In genomic region chr14:43755707-43756106, GRCh38 we compare ENCODE assay signal across 2 cellular contexts.
TF ChIP-seq lines count a peak whose summit lies in the region.

No MANE protein-coding gene starts in this region.

TF ChIP-seq in GM23338, 12 proteins besides CTCF, POLR2A, EP300 and RAD21:
- TF ChIP-seq ZNF114 (CRISPR knock-in tag; IDR thresholded peaks at IDR 0.05) = no peak
- no peak for TF ChIP-seq EZH2phosphoT487 (IDR thresholded peaks at IDR 0.05; ENCODE audit: unreplicated experiment)
- TF ChIP-seq NANOG (IDR thresholded peaks at IDR 0.05; ENCODE audit: borderline replicate concordance) = no peak
- TF ChIP-seq, protein P1, sequence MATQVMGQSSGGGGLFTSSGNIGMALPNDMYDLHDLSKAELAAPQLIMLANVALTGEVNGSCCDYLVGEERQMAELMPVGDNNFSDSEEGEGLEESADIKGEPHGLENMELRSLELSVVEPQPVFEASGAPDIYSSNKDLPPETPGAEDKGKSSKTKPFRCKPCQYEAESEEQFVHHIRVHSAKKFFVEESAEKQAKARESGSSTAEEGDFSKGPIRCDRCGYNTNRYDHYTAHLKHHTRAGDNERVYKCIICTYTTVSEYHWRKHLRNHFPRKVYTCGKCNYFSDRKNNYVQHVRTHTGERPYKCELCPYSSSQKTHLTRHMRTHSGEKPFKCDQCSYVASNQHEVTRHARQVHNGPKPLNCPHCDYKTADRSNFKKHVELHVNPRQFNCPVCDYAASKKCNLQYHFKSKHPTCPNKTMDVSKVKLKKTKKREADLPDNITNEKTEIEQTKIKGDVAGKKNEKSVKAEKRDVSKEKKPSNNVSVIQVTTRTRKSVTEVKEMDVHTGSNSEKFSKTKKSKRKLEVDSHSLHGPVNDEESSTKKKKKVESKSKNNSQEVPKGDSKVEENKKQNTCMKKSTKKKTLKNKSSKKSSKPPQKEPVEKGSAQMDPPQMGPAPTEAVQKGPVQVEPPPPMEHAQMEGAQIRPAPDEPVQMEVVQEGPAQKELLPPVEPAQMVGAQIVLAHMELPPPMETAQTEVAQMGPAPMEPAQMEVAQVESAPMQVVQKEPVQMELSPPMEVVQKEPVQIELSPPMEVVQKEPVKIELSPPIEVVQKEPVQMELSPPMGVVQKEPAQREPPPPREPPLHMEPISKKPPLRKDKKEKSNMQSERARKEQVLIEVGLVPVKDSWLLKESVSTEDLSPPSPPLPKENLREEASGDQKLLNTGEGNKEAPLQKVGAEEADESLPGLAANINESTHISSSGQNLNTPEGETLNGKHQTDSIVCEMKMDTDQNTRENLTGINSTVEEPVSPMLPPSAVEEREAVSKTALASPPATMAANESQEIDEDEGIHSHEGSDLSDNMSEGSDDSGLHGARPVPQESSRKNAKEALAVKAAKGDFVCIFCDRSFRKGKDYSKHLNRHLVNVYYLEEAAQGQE (IDR thresholded peaks at IDR 0.05; ENCODE audit: unreplicated experiment) = no peak
- TF ChIP-seq, protein P2, sequence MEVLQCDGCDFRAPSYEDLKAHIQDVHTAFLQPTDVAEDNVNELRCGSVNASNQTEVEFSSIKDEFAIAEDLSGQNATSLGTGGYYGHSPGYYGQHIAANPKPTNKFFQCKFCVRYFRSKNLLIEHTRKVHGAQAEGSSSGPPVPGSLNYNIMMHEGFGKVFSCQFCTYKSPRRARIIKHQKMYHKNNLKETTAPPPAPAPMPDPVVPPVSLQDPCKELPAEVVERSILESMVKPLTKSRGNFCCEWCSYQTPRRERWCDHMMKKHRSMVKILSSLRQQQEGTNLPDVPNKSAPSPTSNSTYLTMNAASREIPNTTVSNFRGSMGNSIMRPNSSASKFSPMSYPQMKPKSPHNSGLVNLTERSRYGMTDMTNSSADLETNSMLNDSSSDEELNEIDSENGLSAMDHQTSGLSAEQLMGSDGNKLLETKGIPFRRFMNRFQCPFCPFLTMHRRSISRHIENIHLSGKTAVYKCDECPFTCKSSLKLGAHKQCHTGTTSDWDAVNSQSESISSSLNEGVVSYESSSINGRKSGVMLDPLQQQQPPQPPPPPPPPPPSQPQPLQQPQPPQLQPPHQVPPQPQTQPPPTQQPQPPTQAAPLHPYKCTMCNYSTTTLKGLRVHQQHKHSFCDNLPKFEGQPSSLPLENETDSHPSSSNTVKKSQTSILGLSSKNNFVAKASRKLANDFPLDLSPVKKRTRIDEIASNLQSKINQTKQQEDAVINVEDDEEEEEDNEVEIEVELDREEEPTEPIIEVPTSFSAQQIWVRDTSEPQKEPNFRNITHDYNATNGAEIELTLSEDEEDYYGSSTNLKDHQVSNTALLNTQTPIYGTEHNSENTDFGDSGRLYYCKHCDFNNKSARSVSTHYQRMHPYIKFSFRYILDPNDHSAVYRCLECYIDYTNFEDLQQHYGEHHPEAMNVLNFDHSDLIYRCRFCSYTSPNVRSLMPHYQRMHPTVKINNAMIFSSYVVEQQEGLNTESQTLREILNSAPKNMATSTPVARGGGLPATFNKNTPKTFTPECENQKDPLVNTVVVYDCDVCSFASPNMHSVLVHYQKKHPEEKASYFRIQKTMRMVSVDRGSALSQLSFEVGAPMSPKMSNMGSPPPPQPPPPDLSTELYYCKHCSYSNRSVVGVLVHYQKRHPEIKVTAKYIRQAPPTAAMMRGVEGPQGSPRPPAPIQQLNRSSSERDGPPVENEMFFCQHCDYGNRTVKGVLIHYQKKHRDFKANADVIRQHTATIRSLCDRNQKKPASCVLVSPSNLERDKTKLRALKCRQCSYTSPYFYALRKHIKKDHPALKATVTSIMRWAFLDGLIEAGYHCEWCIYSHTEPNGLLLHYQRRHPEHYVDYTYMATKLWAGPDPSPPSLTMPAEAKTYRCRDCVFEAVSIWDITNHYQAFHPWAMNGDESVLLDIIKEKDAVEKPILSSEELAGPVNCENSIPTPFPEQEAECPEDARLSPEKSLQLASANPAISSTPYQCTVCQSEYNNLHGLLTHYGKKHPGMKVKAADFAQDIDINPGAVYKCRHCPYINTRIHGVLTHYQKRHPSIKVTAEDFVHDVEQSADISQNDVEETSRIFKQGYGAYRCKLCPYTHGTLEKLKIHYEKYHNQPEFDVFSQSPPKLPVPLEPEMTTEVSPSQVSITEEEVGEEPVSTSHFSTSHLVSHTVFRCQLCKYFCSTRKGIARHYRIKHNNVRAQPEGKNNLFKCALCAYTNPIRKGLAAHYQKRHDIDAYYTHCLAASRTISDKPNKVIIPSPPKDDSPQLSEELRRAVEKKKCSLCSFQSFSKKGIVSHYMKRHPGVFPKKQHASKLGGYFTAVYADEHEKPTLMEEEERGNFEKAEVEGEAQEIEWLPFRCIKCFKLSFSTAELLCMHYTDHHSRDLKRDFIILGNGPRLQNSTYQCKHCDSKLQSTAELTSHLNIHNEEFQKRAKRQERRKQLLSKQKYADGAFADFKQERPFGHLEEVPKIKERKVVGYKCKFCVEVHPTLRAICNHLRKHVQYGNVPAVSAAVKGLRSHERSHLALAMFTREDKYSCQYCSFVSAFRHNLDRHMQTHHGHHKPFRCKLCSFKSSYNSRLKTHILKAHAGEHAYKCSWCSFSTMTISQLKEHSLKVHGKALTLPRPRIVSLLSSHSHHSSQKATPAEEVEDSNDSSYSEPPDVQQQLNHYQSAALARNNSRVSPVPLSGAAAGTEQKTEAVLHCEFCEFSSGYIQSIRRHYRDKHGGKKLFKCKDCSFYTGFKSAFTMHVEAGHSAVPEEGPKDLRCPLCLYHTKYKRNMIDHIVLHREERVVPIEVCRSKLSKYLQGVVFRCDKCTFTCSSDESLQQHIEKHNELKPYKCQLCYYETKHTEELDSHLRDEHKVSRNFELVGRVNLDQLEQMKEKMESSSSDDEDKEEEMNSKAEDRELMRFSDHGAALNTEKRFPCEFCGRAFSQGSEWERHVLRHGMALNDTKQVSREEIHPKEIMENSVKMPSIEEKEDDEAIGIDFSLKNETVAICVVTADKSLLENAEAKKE (CRISPR knock-in tag; IDR thresholded peaks at IDR 0.05) = no peak
- no peak for TF ChIP-seq POLR2AphosphoS5 (IDR thresholded peaks at IDR 0.05; ENCODE audit: low read depth)
- no peak for TF ChIP-seq STAT1 (IDR thresholded peaks at IDR 0.05; ENCODE audit: unreplicated experiment)
- no peak for TF ChIP-seq JUNB (IDR thresholded peaks at IDR 0.05; ENCODE audit: unreplicated experiment)
- no peak for TF ChIP-seq ETS1 (IDR thresholded peaks at IDR 0.05)
- no peak for TF ChIP-seq ZNF331 (CRISPR knock-in tag; IDR thresholded peaks at IDR 0.05; ENCODE audit: low read depth)
- no peak for TF ChIP-seq EZH2 (IDR thresholded peaks at IDR 0.05; ENCODE audit: low read depth, unreplicated experiment)
- TF ChIP-seq CREB1 (CRISPR knock-in tag; IDR thresholded peaks at IDR 0.05; ENCODE audit: low read depth) = no peak

TF ChIP-seq in H1, 55 proteins besides CTCF, POLR2A, EP300 and RAD21:
- no peak for TF ChIP-seq BCL11A (IDR thresholded peaks at IDR 0.05; ENCODE audit: low read depth in 2 of 2, low read length in 2 of 2)
